ENCODE assay signal across 8 cellular contexts in the genomic region with DNA sequence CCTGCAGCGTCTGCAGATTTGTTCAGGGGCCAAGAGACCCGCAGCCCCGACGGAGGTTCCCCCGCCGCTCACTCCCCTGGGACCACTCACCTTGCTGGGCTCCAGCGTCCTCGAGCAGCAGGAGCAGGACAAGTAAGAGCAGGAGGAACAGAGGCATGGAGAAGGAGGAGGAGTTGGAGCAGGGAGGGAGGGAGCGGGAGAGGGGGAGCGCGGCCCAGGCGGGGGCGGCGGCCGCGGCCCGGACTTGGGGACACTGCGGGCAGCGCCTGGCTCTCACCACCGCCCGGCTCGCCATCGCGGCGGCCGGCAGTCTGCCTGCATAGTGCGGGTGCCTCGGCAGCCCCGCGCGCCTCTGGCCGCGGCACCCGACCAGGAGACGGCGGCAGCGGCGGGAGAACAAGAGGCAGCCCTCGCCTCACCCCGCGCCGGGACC. TPM values are rescaled to one million over a fixed set of nuclear protein-coding genes. Genes with fewer than 3 reads are reported as not detected.
DNase-seq lines count a peak whose midpoint lies in the region; ATAC-seq, FAIRE-seq and TF ChIP-seq lines count a peak whose summit lies in the region.

No MANE protein-coding gene starts in this region.

- H3K36me3 Mint-ChIP-seq in CD4-positive, CD25-positive, alpha-beta regulatory T cell = no peaks in the 10 kb centered on the region

- no peaks in the 10 kb centered on the region for H3K36me3 ChIP-seq in CD4-positive, CD25-positive, alpha-beta regulatory T cell (ENCODE audit: control insufficient read depth, insufficient read depth, low read length)
- no peaks in the 10 kb centered on the region for H3K36me3 ChIP-seq in kidney (ENCODE audit: control insufficient read depth in 1 of 2, insufficient read depth in 2 of 2, low read length in 2 of 2)

- H3K27ac Mint-ChIP-seq in CD4-positive, CD25-positive, alpha-beta regulatory T cell = peak overlapping the region in 2 of 3 donors; percentile 46 to 49

- H3K4me3 ChIP-seq in CD4-positive, CD25-positive, alpha-beta regulatory T cell (ENCODE audit: low read depth, low read length) = no peak overlapping the region
- H3K4me3 ChIP-seq in kidney (ENCODE audit: low read length in 2 of 2) = peak overlapping the region; percentile 70 to 73

- peaks cover 36% of the 10 kb centered on the region for H3K27me3 Mint-ChIP-seq in CD4-positive, CD25-positive, alpha-beta regulatory T cell

- ATAC-seq in CD4-positive, CD25-positive, alpha-beta regulatory T cell (ENCODE audit: low read depth in 2 of 2) = no peak
- ATAC-seq in GM19397 (IDR thresholded peaks at IDR 0.05; ENCODE audit: unreplicated experiment) (peak; percentile 38), HG03442 (IDR thresholded peaks at IDR 0.05; ENCODE audit: unreplicated experiment) (peak; percentile 22)

- intact Hi-C loops in kidney (cut with DNase I) = no loop called here

- DNase-seq in CD4-positive, CD25-positive, alpha-beta regulatory T cell = peak in 2 of 3 donors; percentile 2 to 9
- DNase-seq in SK-N-DZ (ENCODE audit: low spot score) = peak; percentile 70
- DNase-seq in cerebellar cortex (ENCODE audit: low spot score) = peak; percentile 50
- peak; percentile 84 for DNase-seq in kidney
- DNase-seq in stimulated activated CD4-positive, alpha-beta T cell treated with anti-CD3 and anti-CD28 coated beads, Interleukin-1b, Interleukin-23, amount 100 ng/mL, for 24 hours (ENCODE audit: low read depth in 4 of 4, low spot score in 1 of 4) = peak in 3 of 4 experiments; percentile 0 to 1 (median 0)
- no peak for DNase-seq in amniotic stem cell (lab: John Stamatoyannopoulos, UW)

- no peak for FAIRE-seq in kidney (lab: Jason Lieb, UNC)

- TF ChIP-seq CTCF in kidney (IDR thresholded peaks at IDR 0.05; ENCODE audit: borderline replicate concordance, extremely low read depth, insufficient read depth) = no peak

- peaks cover 12% of the 10 kb centered on the region for H3K27me3 ChIP-seq in CD4-positive, CD25-positive, alpha-beta regulatory T cell (ENCODE audit: control insufficient read depth, insufficient read depth, low read length)

- H3K27ac ChIP-seq in CD4-positive, CD25-positive, alpha-beta regulatory T cell (ENCODE audit: insufficient read depth, low read length, poor library complexity, severe bottlenecking) = no peak overlapping the region
- peak overlapping the region; percentile 86 to 91 for H3K27ac ChIP-seq in kidney (ENCODE audit: low read depth in 2 of 2, low read length in 2 of 2)

- H3K9ac ChIP-seq in kidney (ENCODE audit: low read length in 2 of 2) = peak overlapping the region; percentile 37 to 71

- peaks cover 16% of the 10 kb centered on the region for H3K4me1 ChIP-seq in CD4-positive, CD25-positive, alpha-beta regulatory T cell (ENCODE audit: control insufficient read depth, insufficient read depth, low read length, poor library complexity, severe bottlenecking)
- peaks cover 0 to 5% of the 10 kb centered on the region in 2 donors for H3K4me1 ChIP-seq in kidney (ENCODE audit: control insufficient read depth in 1 of 2, insufficient read depth in 1 of 2, low read depth in 1 of 2, low read length in 2 of 2)

- peaks cover 0 to 4% (median 0%) of the 10 kb centered on the region in 7 donors for H3K9me3 Mint-ChIP-seq in CD4-positive, CD25-positive, alpha-beta regulatory T cell

- peak overlapping the region; percentile 66 to 93 (median 92) for H3K4me3 Mint-ChIP-seq in CD4-positive, CD25-positive, alpha-beta regulatory T cell

- peaks cover 4 to 28% (median 7%) of the 10 kb centered on the region in 4 donors for H3K4me1 Mint-ChIP-seq in CD4-positive, CD25-positive, alpha-beta regulatory T cell

- H3K9me3 ChIP-seq in CD4-positive, CD25-positive, alpha-beta regulatory T cell (ENCODE audit: control insufficient read depth in 2 of 2, low read length in 2 of 2) = no peaks in the 10 kb centered on the region
- no peaks in the 10 kb centered on the region for H3K9me3 ChIP-seq in kidney (ENCODE audit: control insufficient read depth in 1 of 2, low read length in 2 of 2)

RNA-seq across cellular contexts. Expression of a gene that starts 0.4 kb away (rescaled TPM):
- total RNA-seq in CD4-positive, CD25-positive, alpha-beta regulatory T cell = 1.5 TPM
- 1 to 10 TPM in 1 of 4 donors, under 1 TPM in 3; 0.18 to 1.1 (median 0.64) TPM for polyA plus RNA-seq in CD4-positive, CD25-positive, alpha-beta regulatory T cell
- 25.5 and 32.0 TPM in 2 replicates for polyA plus RNA-seq in SK-N-DZ (2014; cell fraction: cytosol; rRNA removed)
- polyA plus RNA-seq in SK-N-DZ (2014; cell fraction: nucleus; rRNA removed) = 24.5 and 44.3 TPM in 2 replicates
- total RNA-seq in kidney = 39.3 TPM
- 8.0 TPM for polyA plus RNA-seq in kidney (ENCODE audit: insufficient read depth, low read depth, low replicate concordance)

Comparison
In these comparisons a context has a peak if more than half of its experiments do, and no peak if none do; other contexts are left out.
1. ATAC-seq: peak in GM19397 (single experiment) and HG03442 (single experiment); none in CD4-positive, CD25-positive, alpha-beta regulatory T cell (0 of 2).
2. RNA of a gene that starts 0.4 kb away (total RNA-seq): 39.3 TPM in kidney (single experiment); 1.5 TPM in CD4-positive, CD25-positive, alpha-beta regulatory T cell (single experiment); every median in the first group is over 10 times any median in the second.